13 cellular contexts compared by ENCODE assay signal in genomic region chr2:20419007-20419576, GRCh38. TPM values are rescaled to one million over a fixed set of nuclear protein-coding genes. Genes with fewer than 3 reads are reported as not detected.
DNase-seq lines count a peak whose midpoint lies in the region; ATAC-seq, FAIRE-seq and TF ChIP-seq lines count a peak whose summit lies in the region.
"Had no signal": no experiment of that assay in that cellular context is flagged by ENCODE, and none has a peak within 500 bp of the region (broad histone marks: within the 10 kb centered on the region; RNA-seq: fewer than 3 reads in every experiment).

No MANE protein-coding gene starts in this region.

- H3K9me3 ChIP-seq in keratinocyte (ENCODE audit: control insufficient read depth, low read depth, low read length) (no peaks in the 10 kb centered on the region), MG63 (no peaks in the 10 kb centered on the region), small intestine (ENCODE audit: control insufficient read depth, low read depth) (no peaks in the 10 kb centered on the region)
- H3K9me3 ChIP-seq: SK-N-SH had no signal

- no peak overlapping the region for H3K4me3 Mint-ChIP-seq in CD14-positive monocyte
- H3K4me3 Mint-ChIP-seq: activated CD8-positive, alpha-beta T cell treated with anti-CD3 and anti-CD28 coated beads for 36 hours; B cell had no signal

- H3K4me2 ChIP-seq in keratinocyte (ENCODE audit: control insufficient read depth, extremely low read depth, insufficient read depth, low read depth, low read length): no peak overlapping the region
- H3K4me2 ChIP-seq: SK-N-SH had no signal

- H3K9me1 ChIP-seq in keratinocyte (ENCODE audit: control insufficient read depth, extremely low read depth, insufficient read depth, low read length): no peaks in the 10 kb centered on the region

- H3K27me3 ChIP-seq in bronchial epithelial cell (ENCODE audit: control insufficient read depth, insufficient read depth, low read length) (no peaks in the 10 kb centered on the region), keratinocyte (ENCODE audit: control insufficient read depth, extremely low read depth, insufficient read depth, low read length) (no peaks in the 10 kb centered on the region), rectal smooth muscle tissue (ENCODE audit: control insufficient read depth, insufficient read depth, low read length) (no peaks in the 10 kb centered on the region), MG63 (no peaks in the 10 kb centered on the region), small intestine (ENCODE audit: control insufficient read depth in 2 of 2, insufficient read depth in 2 of 2, low read length in 2 of 2) (no peaks in the 10 kb centered on the region)

- H3K9me3 Mint-ChIP-seq in CD14-positive monocyte: peaks cover 0 to 6% (median 2%) of the 10 kb centered on the region in 7 donors
- H3K9me3 Mint-ChIP-seq: activated CD8-positive, alpha-beta T cell treated with anti-CD3 and anti-CD28 coated beads for 36 hours had no signal

- H3K36me3 Mint-ChIP-seq in CD14-positive monocyte: peaks cover 8 to 12% of the 10 kb centered on the region in 2 donors

- no peaks in the 10 kb centered on the region for H4K20me1 ChIP-seq in keratinocyte (ENCODE audit: control insufficient read depth, extremely low read depth, insufficient read depth, low read length)

- DNase-seq in CD14-positive monocyte (ENCODE audit: low spot score) (no peak), bronchial epithelial cell (ENCODE audit: low read depth) (peak; percentile 41), keratinocyte (ENCODE audit: low read depth, low spot score) (no peak), MG63 (no peak), NCI-H226 (no peak), small intestine (no peak)
- DNase-seq: activated CD8-positive, alpha-beta T cell treated with anti-CD3 and anti-CD28 coated beads for 36 hours; foreskin melanocyte; SK-N-SH had no signal

- FAIRE-seq in bronchial epithelial cell (lab: Jason Lieb, UNC) (peak; percentile 94), keratinocyte (lab: Jason Lieb, UNC) (peak; percentile 76), small intestine (lab: Jason Lieb, UNC) (no peak)
- FAIRE-seq: GM19239 had no signal

- peak overlapping the region; percentile 64 for H2AFZ ChIP-seq in keratinocyte (ENCODE audit: control insufficient read depth, low read length)

- H3K36me3 ChIP-seq in bronchial epithelial cell (ENCODE audit: control insufficient read depth, insufficient read depth, low read length) (no peaks in the 10 kb centered on the region), keratinocyte (ENCODE audit: control insufficient read depth in 2 of 2, extremely low read depth in 1 of 2, insufficient read depth in 2 of 2, low read length in 2 of 2) (no peaks in the 10 kb centered on the region), rectal smooth muscle tissue (ENCODE audit: control insufficient read depth, insufficient read depth, low read length) (no peaks in the 10 kb centered on the region), MG63 (no peaks in the 10 kb centered on the region), small intestine (ENCODE audit: control insufficient read depth in 2 of 2, insufficient read depth in 2 of 2, low read length in 2 of 2) (no peaks in the 10 kb centered on the region)

- WGBS in small intestine, 3 donors: 44 to 69% (median 50%) methylated on average over 8 of the region's 8 CpGs

- peaks cover 53% of the 10 kb centered on the region for H3K4me1 Mint-ChIP-seq in CD14-positive monocyte

- H3K27ac ChIP-seq in keratinocyte (ENCODE audit: control insufficient read depth, insufficient read depth, low read length): no peak overlapping the region
- H3K27ac ChIP-seq in rectal smooth muscle tissue (ENCODE audit: low read depth, low read length): peak overlapping the region; percentile 78
- H3K27ac ChIP-seq in small intestine (ENCODE audit: low read depth in 1 of 2, low read length in 1 of 2): peak overlapping the region in 1 of 2 donors; percentile 67

- intact Hi-C loops in CD14-positive monocyte (cut with micrococcal nuclease): no loop called here

- H3K4me3 ChIP-seq in bronchial epithelial cell (ENCODE audit: low read depth, low read length): no peak overlapping the region
- H3K4me3 ChIP-seq in keratinocyte (ENCODE audit: control insufficient read depth in 2 of 3, extremely low read depth in 1 of 3, insufficient read depth in 2 of 3, low read depth in 1 of 3, low read length in 3 of 3): no peak overlapping the region
- H3K4me3 ChIP-seq in rectal smooth muscle tissue (ENCODE audit: low read length): no peak overlapping the region
- no peak overlapping the region for H3K4me3 ChIP-seq in MG63
- H3K4me3 ChIP-seq in small intestine (ENCODE audit: low read depth in 1 of 2, low read length in 2 of 2): no peak overlapping the region

- H3K27me3 Mint-ChIP-seq in CD14-positive monocyte (ENCODE audit: low read depth in 3 of 3): peaks cover 0 to 4% (median 1%) of the 10 kb centered on the region in 3 donors

- TF ChIP-seq CTCF in CD14-positive monocyte (IDR thresholded peaks at IDR 0.05): no peak
- no peak for TF ChIP-seq CTCF in bronchial epithelial cell (IDR thresholded peaks at IDR 0.05; ENCODE audit: insufficient read depth, low read length, severe bottlenecking)
- no peak for TF ChIP-seq CTCF in keratinocyte (optimal IDR thresholded peaks at IDR 0.05 in 1 of 3, IDR thresholded peaks at IDR 0.05 in 1 of 3, conservative IDR thresholded peaks at IDR 0.05 in 1 of 3; ENCODE audit: extremely low read depth in 1 of 3, insufficient read depth in 2 of 3, low read length in 3 of 3)

- no peaks in the 10 kb centered on the region for H3K79me2 ChIP-seq in keratinocyte (ENCODE audit: control insufficient read depth, insufficient read depth, low read length)

- ATAC-seq in GM21367 (IDR thresholded peaks at IDR 0.05; ENCODE audit: unreplicated experiment): no peak
- ATAC-seq: activated CD8-positive, alpha-beta T cell treated with anti-CD3 and anti-CD28 coated beads for 36 hours had no signal

- no peak overlapping the region for H3K9ac ChIP-seq in keratinocyte (ENCODE audit: control insufficient read depth, extremely low read depth, insufficient read depth, low read length)
- no peak overlapping the region for H3K9ac ChIP-seq in rectal smooth muscle tissue (ENCODE audit: low read length)
- H3K9ac ChIP-seq: SK-N-SH had no signal

- H3K4me1 ChIP-seq in keratinocyte (ENCODE audit: control insufficient read depth, extremely low read depth, insufficient read depth, low read length): peaks cover 21% of the 10 kb centered on the region
- H3K4me1 ChIP-seq in rectal smooth muscle tissue (ENCODE audit: control insufficient read depth, insufficient read depth, low read length): peaks cover 31% of the 10 kb centered on the region
- H3K4me1 ChIP-seq in small intestine (ENCODE audit: control insufficient read depth in 2 of 2, insufficient read depth in 1 of 2, low read depth in 1 of 2, low read length in 1 of 2): no peaks in the 10 kb centered on the region

- dilution Hi-C loops in keratinocyte (cut with MboI; ENCODE audit: extremely low pct_ligation_motif_present, low sequenced_read_pairs): no loop called here

- H3K27ac Mint-ChIP-seq in CD14-positive monocyte: peak overlapping the region in 4 of 7 donors; percentile 14 to 72 (median 24)
- H3K27ac Mint-ChIP-seq: activated CD8-positive, alpha-beta T cell treated with anti-CD3 and anti-CD28 coated beads for 36 hours; B cell had no signal

RNA-seq across cellular contexts. Expression of gene RHOB, which starts 27.8 kb away (rescaled TPM):
- 10 to 100 TPM; 43.3 to 66.3 TPM for polyA plus RNA-seq in CD14-positive monocyte
- 51.9 and 65.9 TPM in 2 replicates for total RNA-seq in bronchial epithelial cell
- 23.6 to 28.3 TPM (median 25.3 TPM) in 3 replicates for polyA plus RNA-seq in keratinocyte
- 11.8 TPM for polyA plus RNA-seq in keratinocyte (2011; ENCODE audit: low read depth)
- polyA plus RNA-seq in keratinocyte (2011; cell fraction: cytosol; rRNA removed): 28.6 and 40.6 TPM in 2 replicates
- 63.1 and 77.2 TPM in 2 replicates for polyA plus RNA-seq in keratinocyte (2011; cell fraction: nucleus; rRNA removed)
- polyA plus RNA-seq in keratinocyte (2012; ENCODE audit: low replicate concordance): 33.7 and 39.0 TPM in 2 replicates
- polyA minus RNA-seq in keratinocyte: 10.1 to 14.7 TPM (median 11.8 TPM) in 3 replicates
- polyA minus RNA-seq in keratinocyte (2011; cell fraction: cytosol; rRNA and poly(A)+ RNA removed): 58.5 TPM
- 48.5 and 52.4 TPM in 2 replicates for polyA minus RNA-seq in keratinocyte (2011; cell fraction: nucleus; rRNA and poly(A)+ RNA removed)
- total RNA-seq in MG63 (2014; rRNA removed; shearing (Covaris generic); ENCODE audit: low replicate concordance): 65.2 and 65.4 TPM in 2 replicates
- 100 to 1,000 TPM in 1 of 3 donors, 10 to 100 TPM in 2; 17.7 to 246 (median 25.4) TPM for polyA plus RNA-seq in small intestine
